1 cellular context compared by ENCODE assay signal in genomic region chr6:81875776-81876293, GRCh38.
TF ChIP-seq lines count a peak whose summit lies in the region.

No MANE protein-coding gene starts in this region.

TF ChIP-seq in IMR-90, 13 proteins besides CTCF, POLR2A, EP300 and RAD21 (continued from another document):
- no peak for TF ChIP-seq MAZ (IDR thresholded peaks at IDR 0.05; ENCODE audit: borderline replicate concordance, low read depth, low read length)
TF ChIP-seq in IMR-90: peak in this region for 0.
